11 cellular contexts compared by ENCODE assay signal in genomic region chr17:79845601-79845949, GRCh38.
DNase-seq lines count a peak whose midpoint lies in the region; ATAC-seq and TF ChIP-seq lines count a peak whose summit lies in the region.
"Had no signal": no experiment of that assay in that cellular context is flagged by ENCODE, and none has a peak within 500 bp of the region (broad histone marks: within the 10 kb centered on the region; RNA-seq: fewer than 3 reads in every experiment).

No MANE protein-coding gene starts in this region.

- DNase-seq in NOMO-1 (lab: John Stamatoyannopoulos, UW; ENCODE audit: unreplicated experiment in 2 of 2): peak; percentile 28 to 55
- DNase-seq in GM19240 (ENCODE audit: insufficient read length, low spot score): no peak
- DNase-seq in HCEC 1CT: no peak
- DNase-seq: gastrocnemius medialis, NCI-H1092 treated with DMSO at 0.1 percent for 48 hours, occipital lobe had no signal

- H4K20me1 ChIP-seq in BLaER1 treated with 17β-estradiol and CSF1 and Interleukin-3, amounts not matched to agents 10 nM and 100 nM: peaks cover 0 to 47% (median 44%) of the 10 kb centered on the region in 11 experiments; a peak in 18 of 22 replicates

- H3K4me3 Mint-ChIP-seq in nephron: peak overlapping the region; percentile 80 to 84 (median 84)

- peaks cover 66% of the 10 kb centered on the region for H3K27me3 Mint-ChIP-seq in nephron (ENCODE audit: low read depth)

- H3K27ac Mint-ChIP-seq in nephron: peak overlapping the region; percentile 58 to 78 (median 70)

- ATAC-seq in HG03432 (IDR thresholded peaks at IDR 0.05; ENCODE audit: unreplicated experiment) (no peak), GM19328 (IDR thresholded peaks at IDR 0.05; ENCODE audit: unreplicated experiment) (no peak)
- ATAC-seq: gastrocnemius medialis had no signal

- H3K9me3 ChIP-seq in BLaER1 treated with 17β-estradiol and CSF1 and Interleukin-3, amounts not matched to agents 10 nM and 100 nM (replicated peaks in 1 of 11): peaks cover 0 to 3% (median 0%) of the 10 kb centered on the region in 11 experiments; a peak in 4 of 22 replicates
- H3K9me3 ChIP-seq in duodenal mucosa (ENCODE audit: control insufficient read depth in 1 of 2, low read length in 2 of 2): no peaks in the 10 kb centered on the region
- H3K9me3 ChIP-seq: gastrocnemius medialis had no signal

- H3K9ac ChIP-seq in BLaER1 treated with 17β-estradiol and CSF1 and Interleukin-3, amounts not matched to agents 10 nM and 100 nM: peak overlapping the region in 5 of 11 experiments; percentile 37 to 71 (median 53); a peak in 8 of 22 replicates
- peak overlapping the region; percentile 1 to 54 for H3K9ac ChIP-seq in duodenal mucosa (ENCODE audit: low read depth in 1 of 2, low read length in 2 of 2)

- H3K4me3 ChIP-seq in BLaER1 treated with 17β-estradiol and CSF1 and Interleukin-3, amounts not matched to agents 10 nM and 100 nM: peak overlapping the region in 4 of 10 experiments; percentile 37 to 50 (median 47); a peak in 5 of 20 replicates
- no peak overlapping the region for H3K4me3 ChIP-seq in duodenal mucosa (ENCODE audit: low read depth in 1 of 2, low read length in 2 of 2)

- no peaks in the 10 kb centered on the region for H3K36me3 Mint-ChIP-seq in nephron (ENCODE audit: low read depth)

- no peaks in the 10 kb centered on the region for H3K9me3 Mint-ChIP-seq in nephron

- TF ChIP-seq CTCF in nephron (IDR thresholded peaks at IDR 0.05; ENCODE audit: unreplicated experiment in 3 of 3): no peak

- peaks cover 27% of the 10 kb centered on the region for H3K4me1 Mint-ChIP-seq in nephron

- peaks cover 63 to 93% (median 89%) of the 10 kb centered on the region in 11 experiments for H3K27me3 ChIP-seq in BLaER1 treated with 17β-estradiol and CSF1 and Interleukin-3, amounts not matched to agents 10 nM and 100 nM
- H3K27me3 ChIP-seq in duodenal mucosa (ENCODE audit: control insufficient read depth in 1 of 2, insufficient read depth in 2 of 2, low read length in 2 of 2): peaks cover 26 to 34% of the 10 kb centered on the region in 2 donors

- H3K27ac ChIP-seq in BLaER1 treated with 17β-estradiol and CSF1 and Interleukin-3, amounts not matched to agents 10 nM and 100 nM: peak overlapping the region in 4 of 11 experiments; percentile 40 to 69 (median 59); a peak in 8 of 22 replicates
- no peak overlapping the region for H3K27ac ChIP-seq in duodenal mucosa (ENCODE audit: low read depth, low read length)
- H3K27ac ChIP-seq: gastrocnemius medialis had no signal

- H3K4me1 ChIP-seq in BLaER1 treated with 17β-estradiol and CSF1 and Interleukin-3, amounts not matched to agents 10 nM and 100 nM: peaks cover 44 to 57% (median 52%) of the 10 kb centered on the region in 10 experiments
- peaks cover 27 to 34% of the 10 kb centered on the region in 2 donors for H3K4me1 ChIP-seq in duodenal mucosa (ENCODE audit: control insufficient read depth in 1 of 2, insufficient read depth in 2 of 2, low read length in 2 of 2)

- H3K4me2 ChIP-seq in BLaER1 treated with 17β-estradiol and CSF1 and Interleukin-3, amounts not matched to agents 10 nM and 100 nM: peak overlapping the region; percentile 35 to 96 (median 60); a peak in 21 of 22 replicates

- H3K36me3 ChIP-seq in BLaER1 treated with 17β-estradiol and CSF1 and Interleukin-3, amounts not matched to agents 10 nM and 100 nM: no peaks in the 10 kb centered on the region
- no peaks in the 10 kb centered on the region for H3K36me3 ChIP-seq in duodenal mucosa (ENCODE audit: control insufficient read depth in 1 of 2, insufficient read depth in 2 of 2, low read length in 2 of 2)
- H3K36me3 ChIP-seq: gastrocnemius medialis had no signal

Comparison
In these comparisons a context has a peak if more than half of its experiments do, and no peak if none do; other contexts are left out.
1. DNase-seq: peak in NOMO-1 (2 of 2); none in GM19240 (single experiment) and HCEC 1CT (single experiment).